ENCODE assay signal across 19 cellular contexts in genomic region chr17:59505610-59506276, GRCh38. TPM values are rescaled to one million over a fixed set of nuclear protein-coding genes. Genes with fewer than 3 reads are reported as not detected.
DNase-seq lines count a peak whose midpoint lies in the region; ATAC-seq and TF ChIP-seq lines count a peak whose summit lies in the region.
"Had no signal": no experiment of that assay in that cellular context is flagged by ENCODE, and none has a peak within 500 bp of the region (broad histone marks: within the 10 kb centered on the region; RNA-seq: fewer than 3 reads in every experiment).

No MANE protein-coding gene starts in this region.

- no peaks in the 10 kb centered on the region for H3K9me2 ChIP-seq in PC-9 (ENCODE audit: insufficient read depth)

- H3K9me3 ChIP-seq in PC-9 (ENCODE audit: insufficient read depth, low read depth) (no peaks in the 10 kb centered on the region), neural progenitor cell (ENCODE audit: low read depth) (no peaks in the 10 kb centered on the region)
- H3K9me3 ChIP-seq: testis had no signal

- no peak overlapping the region for H3K4me3 Mint-ChIP-seq in neural progenitor cell
- no peak overlapping the region for H3K4me3 Mint-ChIP-seq in activated naive CD4-positive, alpha-beta T cell treated with anti-CD3 and anti-CD28 coated beads for 36 hours

- CTCF ChIA-PET in PC-9 (lab: Charles Lee) (interaction anchor here (0.9 kb wide), 1 partner anchor 16 kb away, joined by 3 read pairs; no protein-coding TSS in a partner anchor), GM10248 (lab: Yijun Ruan, JAX) (interaction anchor here (1.0 to 2.4 kb wide), 3 partner anchors 11 to 16 kb away, joined by 3 to 11 read pairs (median 3); no protein-coding TSS in a partner anchor)
- CTCF ChIA-PET in activated naive CD4-positive, alpha-beta T cell treated with anti-CD3 and anti-CD28 coated beads for 36 hours (lab: Charles Lee), result interaction anchor here (1.0 kb wide), 1 partner anchor 13 kb away, joined by 3 read pairs; no protein-coding TSS in a partner anchor

- no peaks in the 10 kb centered on the region for H3K79me2 ChIP-seq in PC-9 (ENCODE audit: low read depth)
- no peaks in the 10 kb centered on the region for H3K79me2 ChIP-seq in neural progenitor cell (ENCODE audit: low read depth)

- H3F3A ChIP-seq in PC-9 (ENCODE audit: insufficient read depth, low read depth) (peaks cover 6% of the 10 kb centered on the region), neural progenitor cell (ENCODE audit: low read depth) (peaks cover 4% of the 10 kb centered on the region)

- H3K36me3 ChIP-seq in PC-9 (ENCODE audit: low read depth) (no peaks in the 10 kb centered on the region), neural progenitor cell (no peaks in the 10 kb centered on the region)

- TF ChIP-seq CTCF in PC-9 (conservative IDR thresholded peaks at IDR 0.05), result no peak
- TF ChIP-seq CTCF in neural progenitor cell (IDR thresholded peaks at IDR 0.05), result no peak
- no peak for TF ChIP-seq CTCF in GM10248 (IDR thresholded peaks at IDR 0.05; ENCODE audit: control extremely low read depth, extremely low read depth, low read depth, missing control alignments)

- H3K9ac ChIP-seq in neural progenitor cell, result no peak overlapping the region

- H4K20me1 ChIP-seq in PC-9 (ENCODE audit: insufficient read depth), result no peaks in the 10 kb centered on the region
- no peaks in the 10 kb centered on the region for H4K20me1 ChIP-seq in neural progenitor cell (ENCODE audit: low read depth)

- intact Hi-C loops in PC-9 (cut with micrococcal nuclease; ENCODE audit: unreplicated experiment), result no loop called here
- intact Hi-C loops in activated naive CD4-positive, alpha-beta T cell treated with anti-CD3 and anti-CD28 coated beads for 36 hours (cut with micrococcal nuclease), result no loop called here

- peaks cover 4% of the 10 kb centered on the region for H3K27me3 Mint-ChIP-seq in neural progenitor cell (ENCODE audit: insufficient read depth, low read depth)
- H3K27me3 Mint-ChIP-seq in activated naive CD4-positive, alpha-beta T cell treated with anti-CD3 and anti-CD28 coated beads for 36 hours (ENCODE audit: low read depth), result no peaks in the 10 kb centered on the region

- H3K9me3 Mint-ChIP-seq in neural progenitor cell, result no peaks in the 10 kb centered on the region
- H3K9me3 Mint-ChIP-seq in activated naive CD4-positive, alpha-beta T cell treated with anti-CD3 and anti-CD28 coated beads for 36 hours, result no peaks in the 10 kb centered on the region

- peaks cover 7% of the 10 kb centered on the region for H3K4me1 Mint-ChIP-seq in neural progenitor cell
- no peaks in the 10 kb centered on the region for H3K4me1 Mint-ChIP-seq in activated naive CD4-positive, alpha-beta T cell treated with anti-CD3 and anti-CD28 coated beads for 36 hours (ENCODE audit: low read depth)

- H3K4me1 ChIP-seq in PC-9 (replicated peaks; ENCODE audit: insufficient read depth) (peaks cover 12% of the 10 kb centered on the region), neural progenitor cell (peaks cover 7% of the 10 kb centered on the region)
- H3K4me1 ChIP-seq: testis had no signal

- no peak overlapping the region for H3K27ac Mint-ChIP-seq in neural progenitor cell
- H3K27ac Mint-ChIP-seq in activated naive CD4-positive, alpha-beta T cell treated with anti-CD3 and anti-CD28 coated beads for 36 hours, result no peak overlapping the region

- peak; percentile 93 for ATAC-seq in esophagus mucosa
- ATAC-seq: sciatic nerve had no signal

- H3K27me3 ChIP-seq in PC-9 (ENCODE audit: insufficient read depth, low read depth) (no peaks in the 10 kb centered on the region), neural progenitor cell (no peaks in the 10 kb centered on the region)
- H3K27me3 ChIP-seq: testis had no signal

- no peak overlapping the region for H3K4me3 ChIP-seq in PC-9
- H3K4me3 ChIP-seq in neural progenitor cell, result no peak overlapping the region
- H3K4me3 ChIP-seq: testis had no signal

- POLR2A ChIA-PET in PC-9 (lab: Charles Lee; ENCODE audit: unreplicated experiment), result interaction anchor here (0.5 to 0.7 kb wide), 4 partner anchors 17 to 233 kb away, joined by 3 to 13 read pairs (median 4); no protein-coding TSS in a partner anchor
- POLR2A ChIA-PET in GM10248 (lab: Yijun Ruan, JAX), result no interaction called here

- H3K4me2 ChIP-seq in PC-9, result 0 out of 2 replicates have a peak overlapping the region, but pooled peaks have one; percentile 9
- no peak overlapping the region for H3K4me2 ChIP-seq in neural progenitor cell

- BruUV-seq in PC-9 (replicated peaks; lab: Mats Ljungman, UMichigan), result no TSS peak

- H3K27ac ChIP-seq in PC-9 (no peak overlapping the region), neural progenitor cell (no peak overlapping the region)
- H3K27ac ChIP-seq: testis had no signal

- DNase-seq in ELR (ENCODE audit: low read depth), result peak; percentile 15
- DNase-seq in PC-9, result peak; percentile 66 to 92
- no peak for DNase-seq in neural progenitor cell (ENCODE audit: low spot score)
- no peak for DNase-seq in activated naive CD4-positive, alpha-beta T cell treated with anti-CD3 and anti-CD28 coated beads for 36 hours
- no peak for DNase-seq in activated T-cell treated with anti-CD3 and anti-CD28 coated beads for 4 hours
- no peak for DNase-seq in NCI-H2081 (lab: John Stamatoyannopoulos, UW)
- no peak for DNase-seq in GM10248 (ENCODE audit: extremely low spot score)
- DNase-seq: activated CD4-positive, alpha-beta T cell treated with anti-CD3 and anti-CD28 coated beads, Interleukin-2, amount 50 U/mL, for 1 hour; amygdala; cortex of kidney; DMS 273 treated with DMSO at 0.1 percent for 48 hours; GOT3; NCI-H1092 treated with DMSO at 0.1 percent for 48 hours; SHP77 treated with DMSO at 0.1 percent for 48 hours; stimulated activated CD4-positive, alpha-beta T cell treated with anti-CD3 and anti-CD28 coated beads, Interleukin-2, amount 100 ng/mL, for 48 hours; stimulated activated CD8-positive, alpha-beta memory T cell treated with anti-CD3 and anti-CD28 coated beads, Interleukin-4, amount 100 ng/mL, for 48 hours; testis had no signal

- H2AFZ ChIP-seq in PC-9 (no peak overlapping the region), neural progenitor cell (replicated peaks) (peak overlapping the region; percentile 26)

- no peaks in the 10 kb centered on the region for H3K36me3 Mint-ChIP-seq in neural progenitor cell
- no peaks in the 10 kb centered on the region for H3K36me3 Mint-ChIP-seq in activated naive CD4-positive, alpha-beta T cell treated with anti-CD3 and anti-CD28 coated beads for 36 hours (ENCODE audit: low read depth)

RNA-seq across cellular contexts. Expression of gene DHX40, which starts 59.7 kb away (rescaled TPM):
- total RNA-seq in PC-9 (2021) (32.8 and 38.9 TPM in 2 replicates), esophagus mucosa (12.7 TPM), neural progenitor cell (ENCODE audit: low replicate concordance) (81.5 and 108 TPM in 2 replicates)
- total RNA-seq in activated naive CD4-positive, alpha-beta T cell treated with anti-CD3 and anti-CD28 coated beads for 36 hours, result 10 to 100 TPM; 14.2 to 15.3 TPM

Comparison
In these comparisons a context has a peak if more than half of its experiments do, and no peak if none do; other contexts are left out.
1. DNase-seq: peak in ELR (single experiment) and PC-9 (2 of 2); none in neural progenitor cell (single experiment), activated naive CD4-positive, alpha-beta T cell treated with anti-CD3 and anti-CD28 coated beads for 36 hours (single experiment), activated T-cell treated with anti-CD3 and anti-CD28 coated beads for 4 hours (single experiment), NCI-H2081 (0 of 2) and GM10248 (single experiment).